Comparison of ENCODE assay signal across 12 cellular contexts in genomic region chr3:6860911-6861330, GRCh38. TPM values are rescaled to one million over a fixed set of nuclear protein-coding genes. Genes with fewer than 3 reads are reported as not detected.
DNase-seq lines count a peak whose midpoint lies in the region; ATAC-seq, FAIRE-seq and TF ChIP-seq lines count a peak whose summit lies in the region.
"Had no signal": no experiment of that assay in that cellular context is flagged by ENCODE, and none has a peak within 500 bp of the region (broad histone marks: within the 10 kb centered on the region; RNA-seq: fewer than 3 reads in every experiment).

Gene GRM7 (plus strand): TSS chr3:6861115.

- no peaks in the 10 kb centered on the region for H4K20me1 ChIP-seq in astrocyte (ENCODE audit: insufficient read depth, low read length)

- no peak for TF ChIP-seq CTCF in astrocyte (IDR thresholded peaks at IDR 0.05; ENCODE audit: insufficient read depth, low read depth, low read length)

- H3K79me2 ChIP-seq in astrocyte (ENCODE audit: insufficient read depth, low read length) = no peaks in the 10 kb centered on the region

- H3K4me3 ChIP-seq in HUES64 (ENCODE audit: low read length) (peak within 1 kb of the TSS; percentile 72), astrocyte (ENCODE audit: insufficient read depth, low read depth, low read length) (peak within 1 kb of the TSS; percentile 70), iPS-18a (ENCODE audit: low read length) (peak within 1 kb of the TSS; percentile 87)

- H3K4me1 Mint-ChIP-seq in astrocyte (ENCODE audit: low read depth, unreplicated experiment) = no peaks in the 10 kb centered on the region

- H3K9me3 ChIP-seq in HUES64 (ENCODE audit: insufficient read depth, low read depth, low read length) (no peaks in the 10 kb centered on the region), astrocyte (ENCODE audit: insufficient read depth, low read depth, low read length) (no peaks in the 10 kb centered on the region), iPS-18a (ENCODE audit: control insufficient read depth, low read depth, low read length) (no peaks in the 10 kb centered on the region)

- WGBS in HUES64 = under 1% methylated on average over 29 of the region's 33 CpGs

- H3K36me3 ChIP-seq in HUES64 (ENCODE audit: insufficient read depth, low read length) (no peaks in the 10 kb centered on the region), astrocyte (ENCODE audit: insufficient read depth, low read length) (no peaks in the 10 kb centered on the region), iPS-18a (ENCODE audit: control insufficient read depth, low read depth, low read length) (no peaks in the 10 kb centered on the region)

- peaks cover 93% of the 10 kb centered on the region for H3K27me3 ChIP-seq in HUES64 (ENCODE audit: insufficient read depth, low read length)
- peaks cover 26% of the 10 kb centered on the region for H3K27me3 ChIP-seq in astrocyte (ENCODE audit: insufficient read depth, low read length)
- H3K27me3 ChIP-seq in iPS-18a (ENCODE audit: control insufficient read depth, insufficient read depth, low read length) = peaks cover 82% of the 10 kb centered on the region

- H3K9ac ChIP-seq in HUES64 (ENCODE audit: low read depth, low read length) (no peak within 1 kb of the TSS), astrocyte (ENCODE audit: low read length) (peak within 1 kb of the TSS; percentile 79), iPS-18a (ENCODE audit: low read length) (peak within 1 kb of the TSS; percentile 21)

- peaks cover 8% of the 10 kb centered on the region for H3K9me3 Mint-ChIP-seq in astrocyte (ENCODE audit: unreplicated experiment)

- ATAC-seq in HG03460 (IDR thresholded peaks at IDR 0.05; ENCODE audit: unreplicated experiment) (no peak), GM18498 (IDR thresholded peaks at IDR 0.05; ENCODE audit: unreplicated experiment) (no peak)

- DNase-seq in astrocyte (ENCODE audit: low read depth) (peak; percentile 75), putamen (ENCODE audit: low spot score) (peak; percentile 86), activated gamma-delta T cell treated with Interleukin-2 at 50 U/mL for 16 hours (no peak), NCI-H524 treated with DMSO at 0.1 percent for 48 hours (lab: John Stamatoyannopoulos, UW) (no peak)
- DNase-seq: activated CD4-positive, CD25-positive, alpha-beta regulatory T cell; kidney had no signal

- H3K27ac ChIP-seq in HUES64 (ENCODE audit: low read depth, low read length) = no peak within 1 kb of the TSS
- H3K27ac ChIP-seq in astrocyte (ENCODE audit: low read depth, low read length) = no peak within 1 kb of the TSS
- H3K27ac ChIP-seq in iPS-18a (ENCODE audit: low read length) = no peak within 1 kb of the TSS

- H2AFZ ChIP-seq in astrocyte (ENCODE audit: low read depth, low read length) = peak within 1 kb of the TSS; percentile 96

- H3K27me3 Mint-ChIP-seq in astrocyte (ENCODE audit: low read depth, unreplicated experiment) = peaks cover 38% of the 10 kb centered on the region

- no peak for FAIRE-seq in astrocyte (lab: Jason Lieb, UNC)
- FAIRE-seq: bronchial epithelial cell, kidney had no signal

- H3K4me1 ChIP-seq in HUES64 (ENCODE audit: insufficient read depth, low read length) = peaks cover 5% of the 10 kb centered on the region
- H3K4me1 ChIP-seq in astrocyte (ENCODE audit: insufficient read depth, low read length) = peaks cover 13% of the 10 kb centered on the region
- peaks cover 3% of the 10 kb centered on the region for H3K4me1 ChIP-seq in iPS-18a (ENCODE audit: control insufficient read depth, low read depth, low read length)

- peak within 1 kb of the TSS; percentile 94 for H3K4me2 ChIP-seq in astrocyte (ENCODE audit: low read length)

- H3K4me3 Mint-ChIP-seq in astrocyte (ENCODE audit: unreplicated experiment) = peak within 1 kb of the TSS; percentile 70

- peaks cover 2% of the 10 kb centered on the region for H3K36me3 Mint-ChIP-seq in astrocyte (ENCODE audit: low read depth, unreplicated experiment)

- H3K27ac Mint-ChIP-seq in astrocyte (ENCODE audit: unreplicated experiment) = no peak within 1 kb of the TSS

RNA-seq across cellular contexts. Expression of gene GRM7, which starts in this region (rescaled TPM):
- polyA plus RNA-seq in HUES64 (2013, experiment 1 of 2) = 0.05 TPM
- polyA plus RNA-seq in HUES64 (2013, experiment 2 of 2) = 0.32 TPM
- total RNA-seq in astrocyte = not detected in 2 replicates
- total RNA-seq: bronchial epithelial cell, NCI-H460 had no signal

Comparison
In these comparisons a context has a peak if more than half of its experiments do, and no peak if none do; other contexts are left out.
1. Peak in DNase-seq, H3K4me3 ChIP-seq, H3K9ac ChIP-seq and H3K4me2 ChIP-seq in astrocyte; RNA of the gene not detected or under 1 TPM.